ENCODE assay signal across 8 cellular contexts in the genomic region with DNA sequence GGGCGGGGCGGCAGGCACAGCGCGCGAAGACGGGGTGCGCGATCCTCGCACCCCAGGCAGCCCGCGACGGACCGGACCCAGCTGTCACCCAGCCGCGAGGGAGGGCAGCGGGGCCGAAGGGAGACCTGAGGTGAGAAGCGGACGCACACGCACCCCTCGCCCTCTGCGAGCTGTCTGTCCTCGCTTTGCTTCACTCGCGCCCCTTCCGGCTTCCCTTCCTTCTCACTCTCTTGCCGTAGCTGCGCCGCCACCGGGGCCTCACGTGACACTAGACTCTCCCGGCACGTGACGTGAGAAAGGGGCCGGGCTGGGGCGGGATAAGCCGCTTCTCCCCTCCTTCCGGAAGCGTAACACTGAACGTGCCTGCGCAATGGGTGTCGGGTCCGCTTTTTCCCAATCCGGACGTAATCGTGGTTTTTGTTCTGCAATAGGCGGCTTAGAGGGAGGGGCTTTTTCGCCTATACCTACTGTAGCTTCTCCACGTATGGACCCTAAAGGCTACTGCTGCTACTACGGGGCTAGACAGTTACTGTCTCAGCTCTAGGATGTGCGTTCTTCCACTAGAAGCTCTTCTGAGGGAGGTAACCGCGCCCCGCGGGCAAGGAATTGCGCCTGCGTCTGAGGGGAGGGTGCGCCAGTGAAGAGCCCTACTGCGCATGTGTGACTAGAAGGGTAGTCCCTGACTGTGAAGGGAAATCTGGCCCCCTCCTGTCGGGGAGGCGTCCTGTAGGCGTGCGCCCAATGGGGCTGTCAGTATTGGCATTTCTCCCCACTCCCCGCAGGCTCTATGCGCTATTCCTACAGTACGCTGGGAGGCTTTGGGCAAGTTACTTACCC. TPM values are rescaled to one million over a fixed set of nuclear protein-coding genes. Genes with fewer than 3 reads are reported as not detected.
DNase-seq lines count a peak whose midpoint lies in the region; ATAC-seq and TF ChIP-seq lines count a peak whose summit lies in the region.

A gene (minus strand): TSS at position 270 of the 837 bp plus-strand sequence. CDS start 434 bp downstream, outside the sequence.
A gene with protein sequence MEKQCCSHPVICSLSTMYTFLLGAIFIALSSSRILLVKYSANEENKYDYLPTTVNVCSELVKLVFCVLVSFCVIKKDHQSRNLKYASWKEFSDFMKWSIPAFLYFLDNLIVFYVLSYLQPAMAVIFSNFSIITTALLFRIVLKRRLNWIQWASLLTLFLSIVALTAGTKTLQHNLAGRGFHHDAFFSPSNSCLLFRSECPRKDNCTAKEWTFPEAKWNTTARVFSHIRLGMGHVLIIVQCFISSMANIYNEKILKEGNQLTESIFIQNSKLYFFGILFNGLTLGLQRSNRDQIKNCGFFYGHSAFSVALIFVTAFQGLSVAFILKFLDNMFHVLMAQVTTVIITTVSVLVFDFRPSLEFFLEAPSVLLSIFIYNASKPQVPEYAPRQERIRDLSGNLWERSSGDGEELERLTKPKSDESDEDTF (plus strand): TSS at position 353 of the 837 bp plus-strand sequence. CDS start 1,359 bp downstream, outside the sequence.

- peak within 1 kb of the TSS; percentile 80 for H3K4me3 ChIP-seq in lower lobe of right lung

- no peaks in the 10 kb centered on the region for H3K9me3 ChIP-seq in lower lobe of right lung

- H3K4me1 ChIP-seq in lower lobe of right lung: peaks cover 44% of the 10 kb centered on the region

- peak within 1 kb of the TSS; percentile 94 for H3K27ac ChIP-seq in lower lobe of right lung

- intact Hi-C loops in lower lobe of right lung (cut with DNase I): no loop called here

- peak; percentile 78 for ATAC-seq in GM19467 (IDR thresholded peaks at IDR 0.05; ENCODE audit: unreplicated experiment)
- peak; percentile 97 to 98 for ATAC-seq in lower lobe of right lung

- H3K36me3 ChIP-seq in lower lobe of right lung: peaks cover 25% of the 10 kb centered on the region

- peak; percentile 86 for DNase-seq in CMK (ENCODE audit: low read depth)
- DNase-seq in HS-27A (ENCODE audit: low read depth): peak; percentile 97
- peak; percentile 90 for DNase-seq in NK-92 (lab: John Stamatoyannopoulos, UW; ENCODE audit: unreplicated experiment)
- peak; percentile 94 to 98 for DNase-seq in activated CD8-positive, alpha-beta memory T cell treated with anti-CD3 and anti-CD28 coated beads for 1 hour (ENCODE audit: extremely low read depth in 1 of 2, low read depth in 1 of 2)
- peak; percentile 99 for DNase-seq in effector CD4-positive, alpha-beta T cell
- peak; percentile 99 for DNase-seq in lower lobe of right lung
- peak; percentile 97 to 98 (median 97) for DNase-seq in stimulated activated CD4-positive, alpha-beta T cell treated with anti-CD3 and anti-CD28 coated beads, TNF-alpha, amount 100 ng/mL, for 24 hours (ENCODE audit: low read depth in 3 of 3)

- no peaks in the 10 kb centered on the region for H3K27me3 ChIP-seq in lower lobe of right lung (ENCODE audit: low read depth)

- TF ChIP-seq CTCF in lower lobe of right lung (IDR thresholded peaks at IDR 0.05): peak; percentile 4

RNA-seq across cellular contexts. Expression of the first gene that starts in this region (rescaled TPM):
- 58.4 TPM for total RNA-seq in lower lobe of right lung

RNA-seq across cellular contexts. Expression of the second gene that starts in this region (rescaled TPM):
- 37.4 TPM for total RNA-seq in lower lobe of right lung

Comparison
In these comparisons a context has a peak if more than half of its experiments do, and no peak if none do; other contexts are left out.
1. Peak in every context shown above with its lines: DNase-seq, ATAC-seq, H3K4me3 ChIP-seq and H3K27ac ChIP-seq.